ENCODE assay signal across 21 cellular contexts in genomic region chr4:178136736-178137345, GRCh38.
A peak's percentile ranks its signal among the peaks of the same experiment; 100 is the strongest.
DNase-seq lines count a peak whose midpoint lies in the region; ATAC-seq and TF ChIP-seq lines count a peak whose summit lies in the region.
"Had no signal": no experiment of that assay in that cellular context is flagged by ENCODE, and none has a peak within 500 bp of the region (broad histone marks: within the 10 kb centered on the region; RNA-seq: fewer than 3 reads in every experiment).

No MANE protein-coding gene starts in this region.

- H3K4me1 ChIP-seq in right atrium auricular region (no peaks in the 10 kb centered on the region), upper lobe of right lung (no peaks in the 10 kb centered on the region)
- H3K4me1 ChIP-seq: A549; BE2C; BLaER1 treated with 17β-estradiol and CSF1 and Interleukin-3, amounts not matched to agents 10 nM and 100 nM had no signal

- DNase-seq in right atrium auricular region (ENCODE audit: low spot score) (peak; percentile 55), Right ventricle myocardium inferior (ENCODE audit: missing footprints) (no peak), MG63 (peak; percentile 5), posterior vena cava (ENCODE audit: low spot score) (peak; percentile 64), upper lobe of right lung (peak; percentile 52)
- no peak for DNase-seq in stimulated activated naive CD4-positive, alpha-beta T cell treated with Interleukin-2 at 50 U/mL for 16 hours (lab: John Stamatoyannopoulos, UW)
- DNase-seq: 8988T; ACHN; AML-193; BE2C; CD4-positive, alpha-beta T cell; CD8-positive, alpha-beta memory T cell; DMS53; DMS79 treated with DMSO at 0.1 percent for 48 hours; GF-D8; GM23248; H9 had no signal

- H3K27me3 ChIP-seq in right atrium auricular region (no peaks in the 10 kb centered on the region), MG63 (peaks cover 3% of the 10 kb centered on the region; the same call in 1 of the 2 replicates), upper lobe of right lung (no peaks in the 10 kb centered on the region)
- H3K27me3 ChIP-seq: BE2C had no signal

- H3K36me3 ChIP-seq in right atrium auricular region (no peaks in the 10 kb centered on the region), MG63 (no peaks in the 10 kb centered on the region), upper lobe of right lung (no peaks in the 10 kb centered on the region)
- H3K36me3 ChIP-seq: BE2C; BLaER1 treated with 17β-estradiol and CSF1 and Interleukin-3, amounts not matched to agents 10 nM and 100 nM had no signal

- no peaks in the 10 kb centered on the region for H3K9me3 ChIP-seq in right atrium auricular region
- H3K9me3 ChIP-seq in MG63: no peaks in the 10 kb centered on the region
- H3K9me3 ChIP-seq in upper lobe of right lung: no peaks in the 10 kb centered on the region
- H3K9me3 ChIP-seq: A549, BE2C had no signal

- TF ChIP-seq CTCF in right atrium auricular region (IDR thresholded peaks at IDR 0.05) (no peak), upper lobe of right lung (IDR thresholded peaks at IDR 0.05) (no peak)

- ATAC-seq in Right ventricle myocardium inferior (no peak), upper lobe of right lung (peak; percentile 6)
- ATAC-seq in activated CD4-positive, CD25-positive, alpha-beta regulatory T cell treated with anti-CD3 and anti-CD28 coated beads, Interleukin-2, amount 50 U/mL, for 24 hours: no peak
- ATAC-seq: A549, HCT116 had no signal

- H3K27ac ChIP-seq in right atrium auricular region (no peak overlapping the region), upper lobe of right lung (no peak overlapping the region)
- H3K27ac ChIP-seq: A549; BLaER1 treated with 17β-estradiol and CSF1 and Interleukin-3, amounts not matched to agents 10 nM and 100 nM; GM23248 had no signal

- no peak overlapping the region for H3K4me3 ChIP-seq in right atrium auricular region
- no peak overlapping the region for H3K4me3 ChIP-seq in MG63
- H3K4me3 ChIP-seq in upper lobe of right lung: no peak overlapping the region
- H3K4me3 ChIP-seq: A549; BLaER1 treated with 17β-estradiol and CSF1 and Interleukin-3, amounts not matched to agents 10 nM and 100 nM; GM23248 had no signal

- intact Hi-C loops in Right ventricle myocardium inferior (cut with DNase I) (no loop called here), posterior vena cava (cut with DNase I) (no loop called here), upper lobe of right lung (cut with DNase I) (no loop called here)

Comparison
In these comparisons a context has a peak if more than half of its experiments do, and no peak if none do; other contexts are left out.
1. DNase-seq: peak in right atrium auricular region (single experiment), MG63 (single experiment), posterior vena cava (single experiment) and upper lobe of right lung (single experiment); none in Right ventricle myocardium inferior (single experiment) and stimulated activated naive CD4-positive, alpha-beta T cell treated with Interleukin-2 at 50 U/mL for 16 hours (single experiment).